Comparison of ENCODE assay signal across 20 cellular contexts in genomic region chr2:7552825-7553550, GRCh38.
DNase-seq lines count a peak whose midpoint lies in the region; ATAC-seq and TF ChIP-seq lines count a peak whose summit lies in the region.
"Had no signal": no experiment of that assay in that cellular context is flagged by ENCODE, and none has a peak within 500 bp of the region (broad histone marks: within the 10 kb centered on the region; RNA-seq: fewer than 3 reads in every experiment).

No MANE protein-coding gene starts in this region.

- no TSS peak for BruUV-seq in OCI-LY7 (replicated peaks; lab: Mats Ljungman, UMichigan)

- no peaks in the 10 kb centered on the region for H3K36me3 ChIP-seq in OCI-LY7 (ENCODE audit: insufficient read depth, low read length)
- H3K36me3 ChIP-seq: colonic mucosa, Peyer's patch, tibial nerve, WERI-Rb-1 had no signal

- peak overlapping the region; percentile 7 for H3K4me3 Mint-ChIP-seq in activated naive CD4-positive, alpha-beta T cell treated with anti-CD3 and anti-CD28 coated beads, Interleukin-2, amount 50 U/mL, for 24 hours
- peak overlapping the region; percentile 29 for H3K4me3 Mint-ChIP-seq in activated naive CD8-positive, alpha-beta T cell treated with anti-CD3 and anti-CD28 coated beads, Interleukin-2, amount 10 ng/mL, durations not matched to agents 7 days and 5 days
- peak overlapping the region; percentile 41 for H3K4me3 Mint-ChIP-seq in stimulated activated effector memory CD8-positive, alpha-beta T cell treated with anti-CD3 and anti-CD28 coated beads, Interleukin-12 subunit alpha, Interleukin-12 subunit beta, amount 100 ng/mL, for 72 hours
- no peak overlapping the region for H3K4me3 Mint-ChIP-seq in chondrocyte (ENCODE audit: unreplicated experiment)
- H3K4me3 Mint-ChIP-seq: brain had no signal

- H3K9me3 Mint-ChIP-seq in activated naive CD4-positive, alpha-beta T cell treated with anti-CD3 and anti-CD28 coated beads, Interleukin-2, amount 50 U/mL, for 24 hours, result peaks cover 5% of the 10 kb centered on the region
- H3K9me3 Mint-ChIP-seq in activated naive CD8-positive, alpha-beta T cell treated with anti-CD3 and anti-CD28 coated beads, Interleukin-2, amount 10 ng/mL, durations not matched to agents 7 days and 5 days, result peaks cover 30% of the 10 kb centered on the region
- H3K9me3 Mint-ChIP-seq in stimulated activated effector memory CD8-positive, alpha-beta T cell treated with anti-CD3 and anti-CD28 coated beads, Interleukin-12 subunit alpha, Interleukin-12 subunit beta, amount 100 ng/mL, for 72 hours, result no peaks in the 10 kb centered on the region
- H3K9me3 Mint-ChIP-seq in chondrocyte (ENCODE audit: low read depth), result peaks cover 9% of the 10 kb centered on the region

- POLR2A ChIA-PET in OCI-LY7 (lab: Charles Lee), result interaction anchor here (0.6 kb wide), 1 partner anchor 10 kb away, joined by 4 read pairs; no protein-coding TSS in a partner anchor
- POLR2A ChIA-PET in activated naive CD8-positive, alpha-beta T cell treated with anti-CD3 and anti-CD28 coated beads, Interleukin-2, amount 10 ng/mL, durations not matched to agents 7 days and 5 days (lab: Charles Lee), result no interaction called here
- POLR2A ChIA-PET in RWPE1 (lab: Yijun Ruan, JAX; ENCODE audit: low non-redundant PET), result no interaction called here

- peaks cover 22% of the 10 kb centered on the region for H3K4me1 Mint-ChIP-seq in activated naive CD4-positive, alpha-beta T cell treated with anti-CD3 and anti-CD28 coated beads, Interleukin-2, amount 50 U/mL, for 24 hours
- peaks cover 14% of the 10 kb centered on the region for H3K4me1 Mint-ChIP-seq in activated naive CD8-positive, alpha-beta T cell treated with anti-CD3 and anti-CD28 coated beads, Interleukin-2, amount 10 ng/mL, durations not matched to agents 7 days and 5 days
- peaks cover 24% of the 10 kb centered on the region for H3K4me1 Mint-ChIP-seq in stimulated activated effector memory CD8-positive, alpha-beta T cell treated with anti-CD3 and anti-CD28 coated beads, Interleukin-12 subunit alpha, Interleukin-12 subunit beta, amount 100 ng/mL, for 72 hours
- peaks cover 2% of the 10 kb centered on the region for H3K4me1 Mint-ChIP-seq in chondrocyte (ENCODE audit: low read depth)

- TF ChIP-seq CTCF in OCI-LY7 (conservative IDR thresholded peaks at IDR 0.05; ENCODE audit: low read length) (no peak), RWPE1 (conservative IDR thresholded peaks at IDR 0.05; ENCODE audit: low read depth) (no peak), chondrocyte (IDR thresholded peaks at IDR 0.05) (no peak)

- DNase-seq in activated naive CD4-positive, alpha-beta T cell treated with Interleukin-2 at 50 U/mL for 16 hours, result no peak
- DNase-seq in OCI-LY7 (ENCODE audit: low spot score) (no peak), GF-D8 (lab: John Stamatoyannopoulos, UW) (no peak), RWPE1 (ENCODE audit: low spot score) (no peak), chondrocyte (ENCODE audit: low spot score) (no peak)
- no peak for DNase-seq in activated naive CD8-positive, alpha-beta T cell treated with anti-CD3 and anti-CD28 coated beads, Interleukin-2, amount 10 ng/mL, durations not matched to agents 7 days and 5 days
- DNase-seq in stimulated activated effector memory CD8-positive, alpha-beta T cell treated with anti-CD3 and anti-CD28 coated beads, Interleukin-12 subunit alpha, Interleukin-12 subunit beta, amount 100 ng/mL, for 72 hours (ENCODE audit: low spot score in 2 of 2), result no peak
- DNase-seq: colonic mucosa; DMS79 treated with DMSO at 0.1 percent for 48 hours; mesenchymal stem cell; NCI-H1092 treated with DMSO at 0.1 percent for 48 hours; NCI-H2029 treated with DMSO at 0.1 percent for 48 hours; NK-92 treated with Interleukin-12 subunit alpha and Interleukin-12 subunit beta, amount 100 ng/mL, for 24 hours; Peyer's patch; stimulated activated naive CD4-positive, alpha-beta T cell treated with Interleukin-2 at 50 U/mL for 16 hours; WERI-Rb-1 had no signal

- ATAC-seq in activated naive CD8-positive, alpha-beta T cell treated with anti-CD3 and anti-CD28 coated beads, Interleukin-2, amount 10 ng/mL, durations not matched to agents 7 days and 5 days (ENCODE audit: low read depth), result no peak
- ATAC-seq in stimulated activated effector memory CD8-positive, alpha-beta T cell treated with anti-CD3 and anti-CD28 coated beads, Interleukin-12 subunit alpha, Interleukin-12 subunit beta, amount 100 ng/mL, for 72 hours, result peak; percentile 70

- H2AFZ ChIP-seq in OCI-LY7 (ENCODE audit: low read length), result peak overlapping the region; percentile 61

- H3K4me1 ChIP-seq in OCI-LY7 (ENCODE audit: insufficient read depth, low read length, poor library complexity, severe bottlenecking), result peaks cover 6% of the 10 kb centered on the region
- H3K4me1 ChIP-seq: colonic mucosa, Peyer's patch, tibial nerve had no signal

- intact Hi-C loops in OCI-LY7 (cut with micrococcal nuclease; ENCODE audit: unreplicated experiment), result no loop called here

- H3K36me3 Mint-ChIP-seq in activated naive CD4-positive, alpha-beta T cell treated with anti-CD3 and anti-CD28 coated beads, Interleukin-2, amount 50 U/mL, for 24 hours, result no peaks in the 10 kb centered on the region
- H3K36me3 Mint-ChIP-seq in activated naive CD8-positive, alpha-beta T cell treated with anti-CD3 and anti-CD28 coated beads, Interleukin-2, amount 10 ng/mL, durations not matched to agents 7 days and 5 days, result peaks cover 37% of the 10 kb centered on the region
- no peaks in the 10 kb centered on the region for H3K36me3 Mint-ChIP-seq in stimulated activated effector memory CD8-positive, alpha-beta T cell treated with anti-CD3 and anti-CD28 coated beads, Interleukin-12 subunit alpha, Interleukin-12 subunit beta, amount 100 ng/mL, for 72 hours
- no peaks in the 10 kb centered on the region for H3K36me3 Mint-ChIP-seq in chondrocyte (ENCODE audit: low read depth)
- H3K36me3 Mint-ChIP-seq: brain had no signal

- no peaks in the 10 kb centered on the region for H3K9me2 ChIP-seq in OCI-LY7 (ENCODE audit: insufficient read depth, low read length)

- no peak overlapping the region for H3K27ac Mint-ChIP-seq in activated naive CD4-positive, alpha-beta T cell treated with anti-CD3 and anti-CD28 coated beads, Interleukin-2, amount 50 U/mL, for 24 hours
- peak overlapping the region; percentile 17 for H3K27ac Mint-ChIP-seq in activated naive CD8-positive, alpha-beta T cell treated with anti-CD3 and anti-CD28 coated beads, Interleukin-2, amount 10 ng/mL, durations not matched to agents 7 days and 5 days
- H3K27ac Mint-ChIP-seq in stimulated activated effector memory CD8-positive, alpha-beta T cell treated with anti-CD3 and anti-CD28 coated beads, Interleukin-12 subunit alpha, Interleukin-12 subunit beta, amount 100 ng/mL, for 72 hours, result no peak overlapping the region
- H3K27ac Mint-ChIP-seq in chondrocyte (ENCODE audit: unreplicated experiment), result no peak overlapping the region
- H3K27ac Mint-ChIP-seq: brain, progenitor cell of endocrine pancreas had no signal

- CTCF ChIA-PET in OCI-LY7 (lab: Charles Lee; ENCODE audit: unreplicated experiment) (no interaction called here), RWPE1 (lab: Yijun Ruan, JAX) (interaction anchor here (0.6 kb wide), 2 partner anchors 11 to 623 kb away, joined by 3 read pairs; no protein-coding TSS in a partner anchor)

- H3K27ac ChIP-seq in OCI-LY7 (ENCODE audit: low read depth, low read length, poor library complexity, severe bottlenecking), result no peak overlapping the region
- H3K27ac ChIP-seq in RWPE1, result no peak overlapping the region
- H3K27ac ChIP-seq: colonic mucosa, Peyer's patch, tibial nerve, WERI-Rb-1 had no signal

- no peaks in the 10 kb centered on the region for H3K27me3 Mint-ChIP-seq in activated naive CD4-positive, alpha-beta T cell treated with anti-CD3 and anti-CD28 coated beads, Interleukin-2, amount 50 U/mL, for 24 hours
- H3K27me3 Mint-ChIP-seq in activated naive CD8-positive, alpha-beta T cell treated with anti-CD3 and anti-CD28 coated beads, Interleukin-2, amount 10 ng/mL, durations not matched to agents 7 days and 5 days, result no peaks in the 10 kb centered on the region
- H3K27me3 Mint-ChIP-seq in chondrocyte (ENCODE audit: low read depth), result peaks cover 3% of the 10 kb centered on the region

- H4K20me1 ChIP-seq in OCI-LY7 (ENCODE audit: insufficient read depth, low read length), result no peaks in the 10 kb centered on the region

- H3K79me2 ChIP-seq in OCI-LY7 (ENCODE audit: insufficient read depth, low read depth, low read length), result no peaks in the 10 kb centered on the region

- no peak overlapping the region for H3K4me3 ChIP-seq in OCI-LY7 (ENCODE audit: low read depth, low read length, poor library complexity, severe bottlenecking)
- H3K4me3 ChIP-seq: colonic mucosa, Peyer's patch, tibial nerve had no signal

- no peaks in the 10 kb centered on the region for H3K9me3 ChIP-seq in OCI-LY7 (ENCODE audit: low read length)
- H3K9me3 ChIP-seq: colonic mucosa, Peyer's patch, tibial nerve had no signal

- H3K4me2 ChIP-seq in OCI-LY7 (ENCODE audit: low read length), result no peak overlapping the region
